Comparison of ENCODE assay signal across 8 cellular contexts in genomic region chr9:89549031-89549644, GRCh38. TPM values are rescaled to one million over a fixed set of nuclear protein-coding genes. Genes with fewer than 3 reads are reported as not detected.
DNase-seq lines count a peak whose midpoint lies in the region; ATAC-seq, FAIRE-seq and TF ChIP-seq lines count a peak whose summit lies in the region.

No MANE protein-coding gene starts in this region.

- H3K4me3 ChIP-seq in A549 = no peak overlapping the region

- CTCF ChIA-PET in A549 (lab: Yijun Ruan, JAX) = interaction anchor here (0.6 to 3.2 kb wide), 42 partner anchors 10 to 270 kb away, joined by 3 to 26 read pairs (median 4); partner anchors contain the start of gene SECISBP2

- TF ChIP-seq RAD21 in A549 (conservative IDR thresholded peaks at IDR 0.05 in 1 of 2, IDR thresholded peaks at IDR 0.05 in 1 of 2) = peak; percentile 71 to 74

- no peak for TF ChIP-seq POLR2A in A549 (IDR thresholded peaks at IDR 0.05; ENCODE audit: low read length)

- POLR2A ChIA-PET in A549 (lab: Yijun Ruan, JAX) = interaction anchor here (0.6 to 1.5 kb wide), 3 partner anchors 222 to 230 kb away, joined by 3 to 7 read pairs (median 5); partner anchors contain the start of gene SECISBP2

- no peak for TF ChIP-seq EP300 in A549 (IDR thresholded peaks at IDR 0.05)

- no peak overlapping the region for H3K4me2 ChIP-seq in A549

- no peaks in the 10 kb centered on the region for H3K4me1 ChIP-seq in A549

- no peak for FAIRE-seq in A549 (lab: Jason Lieb, UNC)

- peak; percentile 82 for TF ChIP-seq CTCF in A549 (IDR thresholded peaks at IDR 0.05)

- H3K27ac ChIP-seq in A549 = no peak overlapping the region

- ATAC-seq in A549 = peak; percentile 96 to 99
- ATAC-seq in GM18517 (IDR thresholded peaks at IDR 0.05; ENCODE audit: unreplicated experiment) = peak; percentile 81
- ATAC-seq in HG03045 (IDR thresholded peaks at IDR 0.05; ENCODE audit: unreplicated experiment) = peak; percentile 72

- H3K9me3 ChIP-seq in A549 = peaks cover 25% of the 10 kb centered on the region

- DNase-seq in A549 (ENCODE audit: low read depth in 1 of 2, low spot score in 1 of 2) (peak; percentile 58 to 82), NCI-H2171 treated with DMSO at 0.1 percent for 48 hours (lab: John Stamatoyannopoulos, UW) (peak; percentile 62), left kidney (ENCODE audit: low read depth, low spot score) (peak; percentile 85)
- DNase-seq in activated CD4-positive, CD25-positive, alpha-beta regulatory T cell treated with anti-CD3 and anti-CD28 coated beads, Interleukin-2, amount 50 U/mL, for 72 hours = peak; percentile 91
- DNase-seq in central memory CD4-positive, alpha-beta T cell = peak; percentile 76
- peak; percentile 75 to 86 (median 81) for DNase-seq in stimulated activated CD4-positive, alpha-beta T cell treated with anti-CD3 and anti-CD28 coated beads, TNF-alpha, amount 100 ng/mL, for 24 hours (ENCODE audit: low read depth in 3 of 3)

- 18% methylated on average over 5 of the region's 5 CpGs for WGBS in A549 (ENCODE audit: missing lambda C conversion rate)

TF ChIP-seq in A549, 52 proteins besides CTCF, POLR2A, EP300 and RAD21:
- no peak for TF ChIP-seq HOXB13 (CRISPR knock-in tag; IDR thresholded peaks at IDR 0.05; ENCODE audit: low read depth)
- TF ChIP-seq KDM5A (IDR thresholded peaks at IDR 0.05) = no peak
- peak; percentile 61; the same call in 1 of the 2 replicates for TF ChIP-seq MAX (IDR thresholded peaks at IDR 0.05)
- no peak for TF ChIP-seq ZNF302 (CRISPR knock-in tag; IDR thresholded peaks at IDR 0.05)
- TF ChIP-seq ZC3H11A (IDR thresholded peaks at IDR 0.05) = no peak
- TF ChIP-seq HOXB5 (CRISPR knock-in tag; IDR thresholded peaks at IDR 0.05) = no peak
- TF ChIP-seq JUN (IDR thresholded peaks at IDR 0.05) = no peak
- no peak for TF ChIP-seq MAZ (IDR thresholded peaks at IDR 0.05; ENCODE audit: borderline replicate concordance, low read depth, low read length)
- no peak for TF ChIP-seq TP53 (CRISPR knock-in tag; IDR thresholded peaks at IDR 0.05)
- TF ChIP-seq SMC3 (IDR thresholded peaks at IDR 0.05) = peak; percentile 71

RNA-seq across cellular contexts. Expression of gene SEMA4D, which starts 51.2 kb away (rescaled TPM):
- polyA plus RNA-seq in A549 (2011; rRNA removed) = 5.3 and 6.1 TPM in 2 replicates
- polyA plus RNA-seq in A549 (2012; cell fraction: cytosol; rRNA removed) = 5.6 and 7.2 TPM in 2 replicates
- polyA plus RNA-seq in A549 (2012; cell fraction: nucleus; rRNA removed) = 26.1 and 26.9 TPM in 2 replicates
- 4.5 to 7.2 TPM (median 5.8 TPM) in 3 replicates for polyA plus RNA-seq in A549 (2017; fragmentation: RNase III; extraction: RNeasy Plus Mini Kit Qiagen cat#74134 plus additional on column Dnase treatment)
- polyA minus RNA-seq in A549 (2011; rRNA and poly(A)+ RNA removed) = 6.7 and 9.8 TPM in 2 replicates

RNA-seq across cellular contexts. Expression of gene GADD45G, which starts 55.7 kb away (rescaled TPM):
- polyA plus RNA-seq in A549 (2011; rRNA removed) (0.16 TPM in 1 of 2 replicates, not detected in the other), A549 (2017; fragmentation: RNase III; extraction: RNeasy Plus Mini Kit Qiagen cat#74134 plus additional on column Dnase treatment) (0.09 to 0.17 TPM (median 0.15 TPM) in 3 replicates)
- 0.73 and 0.94 TPM in 2 replicates for polyA plus RNA-seq in A549 (2012; cell fraction: cytosol; rRNA removed)
- 1.2 and 1.4 TPM in 2 replicates for polyA plus RNA-seq in A549 (2012; cell fraction: nucleus; rRNA removed)
- polyA minus RNA-seq in A549 (2011; rRNA and poly(A)+ RNA removed) = not detected in 2 replicates
